ENCODE assay signal across 1 cellular context in genomic region chr5:67003906-67004729, GRCh38.
A peak's percentile ranks its signal among the peaks of the same experiment; 100 is the strongest.
TF ChIP-seq lines count a peak whose summit lies in the region.

No MANE protein-coding gene starts in this region.

TF ChIP-seq in A549, 52 proteins besides CTCF, POLR2A, EP300 and RAD21 (continued from another document):
- no peak for TF ChIP-seq REST (IDR thresholded peaks at IDR 0.05)
- TF ChIP-seq ATOH8 (CRISPR knock-in tag; IDR thresholded peaks at IDR 0.05; ENCODE audit: low read depth) = no peak
- no peak for TF ChIP-seq MAZ (IDR thresholded peaks at IDR 0.05; ENCODE audit: borderline replicate concordance, low read depth, low read length)
- peak; percentile 42; the same call in 1 of the 3 replicates for TF ChIP-seq BCL3 (IDR thresholded peaks at IDR 0.05)
- no peak for TF ChIP-seq CEBPB (IDR thresholded peaks at IDR 0.05)
- no peak for TF ChIP-seq HES2 (IDR thresholded peaks at IDR 0.05)
- TF ChIP-seq KDM1A (IDR thresholded peaks at IDR 0.05; ENCODE audit: low read depth) = no peak
- TF ChIP-seq FOXS1 (CRISPR knock-in tag; IDR thresholded peaks at IDR 0.05) = no peak
- TF ChIP-seq ESRRA (IDR thresholded peaks at IDR 0.05; ENCODE audit: borderline replicate concordance, low read length) = no peak
- no peak for TF ChIP-seq RNF2 (IDR thresholded peaks at IDR 0.05; ENCODE audit: borderline replicate concordance, low read depth)
- TF ChIP-seq PBX3 (IDR thresholded peaks at IDR 0.05) = no peak
- no peak; the same call in 1 of the 2 replicates for TF ChIP-seq E2F6 (IDR thresholded peaks at IDR 0.05; ENCODE audit: borderline replicate concordance, low read depth)
- TF ChIP-seq ELK1 (IDR thresholded peaks at IDR 0.05; ENCODE audit: low read depth, low read length) = no peak
- TF ChIP-seq NFE2L2 (conservative IDR thresholded peaks at IDR 0.05; ENCODE audit: low read length) = no peak
- TF ChIP-seq ZFP36 (IDR thresholded peaks at IDR 0.05; ENCODE audit: borderline replicate concordance, partially characterized antibody) = no peak
- TF ChIP-seq JUN (IDR thresholded peaks at IDR 0.05) = peak in 1 of 2 experiments; percentile 63; a peak in 1 of 5 replicates
- no peak for TF ChIP-seq RCOR1 (IDR thresholded peaks at IDR 0.05; ENCODE audit: low read depth, low read length)
- TF ChIP-seq FOSL2 (IDR thresholded peaks at IDR 0.05) = no peak
- peak; percentile 41 for TF ChIP-seq FOSL2 (CRISPR knock-in tag; IDR thresholded peaks at IDR 0.05)
- TF ChIP-seq RARB (CRISPR knock-in tag; IDR thresholded peaks at IDR 0.05) = no peak
